ENCODE assay signal across 8 cellular contexts in the genomic region with DNA sequence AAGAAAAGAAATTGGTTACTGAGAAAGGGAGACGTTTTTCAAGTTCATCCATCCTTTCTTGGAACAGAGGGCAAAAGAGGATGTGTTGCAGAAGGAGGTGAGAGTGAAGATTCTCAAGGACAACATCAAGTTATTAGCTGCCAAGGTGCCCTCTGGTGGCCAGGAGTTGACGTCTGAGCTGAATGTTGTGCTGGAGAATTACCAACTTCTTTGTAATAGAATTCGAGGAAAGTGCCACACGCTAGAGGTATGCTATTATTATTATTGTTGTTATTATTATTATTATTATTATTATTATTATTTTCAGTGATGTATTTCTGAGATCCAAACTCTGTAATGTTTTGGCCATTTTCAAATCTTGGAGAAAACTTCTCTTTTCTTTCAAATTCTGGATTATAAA.
DNase-seq lines count a peak whose midpoint lies in the region; ATAC-seq and TF ChIP-seq lines count a peak whose summit lies in the region.

No MANE protein-coding gene starts in this region.

- H3K4me3 ChIP-seq in prostate gland = no peak overlapping the region
- H3K4me3 ChIP-seq in aorta (ENCODE audit: low read length in 2 of 2) = no peak overlapping the region

- 1% methylated on average over 4 of the region's 4 CpGs for WGBS in prostate gland
- WGBS in aorta, 2 donors = 4 to 8% methylated on average over 4 of the region's 4 CpGs

- TF ChIP-seq CTCF in LNCAP (IDR thresholded peaks at IDR 0.05) (peak; percentile 57), prostate gland (IDR thresholded peaks at IDR 0.05) (peak; percentile 57 to 77 (median 60))

- H3K36me3 ChIP-seq in prostate gland (no peaks in the 10 kb centered on the region), aorta (ENCODE audit: control insufficient read depth in 1 of 2, insufficient read depth in 2 of 2, low read length in 1 of 2) (peaks cover 0 to 2% of the 10 kb centered on the region in 2 donors)

- H3K9me3 ChIP-seq in prostate gland (no peaks in the 10 kb centered on the region), aorta (ENCODE audit: control insufficient read depth, low read length) (no peaks in the 10 kb centered on the region)

- ATAC-seq in GM21576 (IDR thresholded peaks at IDR 0.05; ENCODE audit: unreplicated experiment) (peak; percentile 79), aorta (ENCODE audit: low FRiP score) (peak; percentile 65)

- H3K27ac ChIP-seq in prostate gland (no peak overlapping the region), aorta (ENCODE audit: low read depth in 1 of 2, low read length in 2 of 2) (no peak overlapping the region)

- intact Hi-C loops in prostate gland (cut with DNase I) (loop anchor here (2.0 to 10.0 kb wide), 3 partner anchors 197 to 377 kb away; a partner anchor contains a TSS), aorta (cut with DNase I) (loop anchor here (5.0 to 10.0 kb wide), 3 partner anchors 195 to 375 kb away; a partner anchor contains a TSS)

- TF ChIP-seq POLR2A in prostate gland (IDR thresholded peaks at IDR 0.05) = no peak

- H3K4me1 ChIP-seq in prostate gland (replicated peaks) (no peaks in the 10 kb centered on the region), aorta (ENCODE audit: control insufficient read depth in 1 of 2, insufficient read depth in 2 of 2, low read length in 2 of 2) (peaks cover 3 to 7% of the 10 kb centered on the region in 2 donors)

- H3K27me3 ChIP-seq in prostate gland (replicated peaks; ENCODE audit: insufficient read depth) = no peaks in the 10 kb centered on the region
- H3K27me3 ChIP-seq in aorta (ENCODE audit: control insufficient read depth in 1 of 2, insufficient read depth in 2 of 2, low read length in 1 of 2) = no peaks in the 10 kb centered on the region

- DNase-seq in DMS53 (lab: John Stamatoyannopoulos, UW) (peak; percentile 78), SK-N-DZ (ENCODE audit: low spot score) (peak; percentile 50), glomerular visceral epithelial cell (ENCODE audit: extremely low spot score) (peak; percentile 80), prostate gland (ENCODE audit: low spot score) (peak; percentile 82), aorta (peak; percentile 82 to 89)
- peak; percentile 78 for DNase-seq in activated naive CD4-positive, alpha-beta T cell treated with Interleukin-2 at 50 U/mL for 16 hours
